ENCODE assay signal across 9 cellular contexts in the genomic region with DNA sequence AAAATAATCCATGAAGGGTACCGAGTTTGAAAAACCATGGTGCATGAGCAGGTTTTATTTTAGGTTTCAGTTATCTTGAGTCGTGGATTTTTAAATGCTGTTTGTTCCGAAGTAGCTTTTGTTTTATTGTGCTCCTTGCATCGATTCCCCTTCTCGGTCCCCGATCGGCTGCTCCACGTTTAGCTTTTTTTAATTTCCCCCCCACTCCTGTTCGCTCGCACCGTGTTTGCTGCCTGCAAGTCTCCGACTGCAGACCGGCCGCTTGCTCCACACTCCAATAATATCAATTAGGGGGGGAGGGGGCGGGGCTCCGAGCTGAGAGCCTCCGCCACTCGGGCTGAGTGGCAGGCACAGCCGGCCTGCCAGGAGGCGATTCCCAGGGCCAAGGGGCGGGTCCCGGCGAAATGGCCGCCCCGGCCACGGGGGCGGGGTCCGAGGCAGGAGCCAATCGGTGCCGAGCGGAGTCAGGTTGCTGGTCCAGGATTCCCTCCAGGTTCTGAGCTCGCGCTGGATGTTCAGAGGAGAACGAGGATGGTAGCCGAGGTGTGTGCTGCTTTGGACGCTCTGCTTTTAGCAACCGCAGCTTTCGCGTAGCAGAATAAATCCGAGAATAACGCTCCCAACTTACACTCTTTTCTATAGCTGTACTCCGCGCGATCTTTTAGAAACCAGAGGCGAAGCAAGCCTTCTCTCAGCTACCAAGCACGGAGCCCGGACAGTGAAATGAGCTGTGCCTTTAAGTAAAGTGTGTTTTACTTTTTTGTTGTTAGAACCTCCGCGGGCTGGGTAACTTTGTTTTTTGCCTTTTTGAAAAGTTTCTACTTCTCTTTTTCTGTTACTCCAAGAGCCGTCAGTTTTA. TPM values are rescaled to one million over a fixed set of nuclear protein-coding genes. Genes with fewer than 3 reads are reported as not detected.
DNase-seq lines count a peak whose midpoint lies in the region; ATAC-seq and TF ChIP-seq lines count a peak whose summit lies in the region.
"Had no signal": no experiment of that assay in that cellular context is flagged by ENCODE, and none has a peak within 500 bp of the region (broad histone marks: within the 10 kb centered on the region; RNA-seq: fewer than 3 reads in every experiment).

Gene EPHA7, minus strand, starts transcription at position 256 of the 859 bp plus-strand sequence. Its CDS starts 218 bp downstream, at position 38.

- no peaks in the 10 kb centered on the region for H3K9me3 ChIP-seq in BE2C
- H3K9me3 ChIP-seq in muscle layer of duodenum (ENCODE audit: control insufficient read depth in 1 of 2, low read length in 2 of 2) = no peaks in the 10 kb centered on the region
- no peaks in the 10 kb centered on the region for H3K9me3 ChIP-seq in subcutaneous abdominal adipose tissue (ENCODE audit: control insufficient read depth in 5 of 5, low read length in 5 of 5)

- H3K9me3 Mint-ChIP-seq in activated T-cell treated with anti-CD3 and anti-CD28 coated beads, Interleukin-2, amount 50 U/mL, for 72 hours = no peaks in the 10 kb centered on the region

- TF ChIP-seq CTCF in BE2C (IDR thresholded peaks at IDR 0.05; ENCODE audit: low read depth, low read length) = no peak

- H3K27me3 ChIP-seq in BE2C (peaks cover 60% of the 10 kb centered on the region), muscle layer of duodenum (ENCODE audit: low read depth, low read length) (peaks cover 17% of the 10 kb centered on the region), subcutaneous abdominal adipose tissue (ENCODE audit: control insufficient read depth in 5 of 5, insufficient read depth in 4 of 5, low read length in 5 of 5) (peaks cover 21 to 50% (median 33%) of the 10 kb centered on the region in 5 donors)

- peak; percentile 95 for DNase-seq in BE2C
- DNase-seq in NCI-H2227 (lab: John Stamatoyannopoulos, UW; ENCODE audit: unreplicated experiment) = peak; percentile 96
- DNase-seq in activated T-cell treated with anti-CD3 and anti-CD28 coated beads, Interleukin-2, amount 50 U/mL, for 72 hours = peak; percentile 53 to 57
- peak; percentile 84 for DNase-seq in fibroblast of the conjunctiva (ENCODE audit: low read depth)

- H3K4me1 Mint-ChIP-seq in activated T-cell treated with anti-CD3 and anti-CD28 coated beads, Interleukin-2, amount 50 U/mL, for 72 hours (ENCODE audit: low read depth) = peaks cover 16% of the 10 kb centered on the region

- no peak within 1 kb of the TSS for H3K27ac Mint-ChIP-seq in activated T-cell treated with anti-CD3 and anti-CD28 coated beads, Interleukin-2, amount 50 U/mL, for 72 hours

- H3K9ac ChIP-seq in subcutaneous abdominal adipose tissue (ENCODE audit: low read length in 5 of 5) = peak within 1 kb of the TSS in 2 of 5 donors; percentile 1 to 41

- ATAC-seq in GM19043 (IDR thresholded peaks at IDR 0.05; ENCODE audit: low read depth, unreplicated experiment) (peak; percentile 84), HG03175 (IDR thresholded peaks at IDR 0.05; ENCODE audit: unreplicated experiment) (peak; percentile 82)
- peak; percentile 83 for ATAC-seq in activated T-cell treated with anti-CD3 and anti-CD28 coated beads, Interleukin-2, amount 50 U/mL, for 72 hours (replicated peaks in 1 of 2)

- H3K4me3 ChIP-seq in BE2C (ENCODE audit: low read depth, low read length) (peak within 1 kb of the TSS; percentile 51), muscle layer of duodenum (ENCODE audit: low read depth in 1 of 2, low read length in 2 of 2) (peak within 1 kb of the TSS; percentile 70 to 97), subcutaneous abdominal adipose tissue (ENCODE audit: low read depth in 1 of 5, low read length in 5 of 5) (peak within 1 kb of the TSS; percentile 59 to 81 (median 70))

- no peaks in the 10 kb centered on the region for H3K36me3 ChIP-seq in BE2C
- no peaks in the 10 kb centered on the region for H3K36me3 ChIP-seq in muscle layer of duodenum (ENCODE audit: control insufficient read depth in 1 of 2, insufficient read depth in 2 of 2, low read length in 2 of 2)
- no peaks in the 10 kb centered on the region for H3K36me3 ChIP-seq in subcutaneous abdominal adipose tissue (ENCODE audit: control insufficient read depth in 5 of 5, insufficient read depth in 5 of 5, low read length in 5 of 5)

- H3K36me3 Mint-ChIP-seq in activated T-cell treated with anti-CD3 and anti-CD28 coated beads, Interleukin-2, amount 50 U/mL, for 72 hours (ENCODE audit: insufficient read depth in 2 of 2) = peaks cover 4 to 7% of the 10 kb centered on the region in 2 donors

- H3K4me3 Mint-ChIP-seq in activated T-cell treated with anti-CD3 and anti-CD28 coated beads, Interleukin-2, amount 50 U/mL, for 72 hours = peak within 1 kb of the TSS; percentile 82 to 85

- H3K27ac ChIP-seq in muscle layer of duodenum (ENCODE audit: low read length) (peak within 1 kb of the TSS; percentile 68), subcutaneous abdominal adipose tissue (ENCODE audit: low read depth, low read length) (no peak within 1 kb of the TSS)

- H3K4me1 ChIP-seq in BE2C (no peaks in the 10 kb centered on the region), muscle layer of duodenum (ENCODE audit: control insufficient read depth in 1 of 2, insufficient read depth in 2 of 2, low read length in 2 of 2) (peaks cover 4 to 27% of the 10 kb centered on the region in 2 donors), subcutaneous abdominal adipose tissue (ENCODE audit: control insufficient read depth in 5 of 5, insufficient read depth in 5 of 5, low read length in 5 of 5) (peaks cover 4 to 38% (median 33%) of the 10 kb centered on the region in 5 donors)

- peaks cover 48% of the 10 kb centered on the region for H3K27me3 Mint-ChIP-seq in activated T-cell treated with anti-CD3 and anti-CD28 coated beads, Interleukin-2, amount 50 U/mL, for 72 hours (ENCODE audit: low read depth)

RNA-seq across cellular contexts. Expression of gene EPHA7, which starts in this region (rescaled TPM):
- 0.09 TPM for polyA plus RNA-seq in BE2C (2012; ENCODE audit: insufficient read depth, insufficient read length, low read depth)
- total RNA-seq in activated T-cell treated with anti-CD3 and anti-CD28 coated beads, Interleukin-2, amount 50 U/mL, for 72 hours = not detected
- total RNA-seq: HT1080 had no signal

Comparison
In these comparisons a context has a peak if more than half of its experiments do, and no peak if none do; other contexts are left out.
1. Peak in DNase-seq and ATAC-seq in activated T-cell treated with anti-CD3 and anti-CD28 coated beads, Interleukin-2, amount 50 U/mL, for 72 hours; RNA of the gene not detected or under 1 TPM.